In genomic region chr1:39635205-39635870, GRCh38 we compare ENCODE assay signal across 18 cellular contexts. TPM values are rescaled to one million over a fixed set of nuclear protein-coding genes. Genes with fewer than 3 reads are reported as not detected.
DNase-seq lines count a peak whose midpoint lies in the region; ATAC-seq, FAIRE-seq and TF ChIP-seq lines count a peak whose summit lies in the region.
"Had no signal": no experiment of that assay in that cellular context is flagged by ENCODE, and none has a peak within 500 bp of the region (broad histone marks: within the 10 kb centered on the region; RNA-seq: fewer than 3 reads in every experiment).

No MANE protein-coding gene starts in this region.

- intact Hi-C loops in adrenal gland (cut with DNase I) (no loop called here), pancreas (cut with DNase I) (no loop called here), upper lobe of right lung (cut with DNase I) (no loop called here)

- H3K36me3 ChIP-seq in adrenal gland (replicated peaks in 1 of 2) (peaks cover 0 to 12% of the 10 kb centered on the region in 2 donors), pancreas (peaks cover 0 to 13% (median 10%) of the 10 kb centered on the region in 3 donors), upper lobe of right lung (peaks cover 9% of the 10 kb centered on the region), Karpas-422 (ENCODE audit: insufficient read depth, low read length) (no peaks in the 10 kb centered on the region)

- H3K27me3 ChIP-seq in adrenal gland, result no peaks in the 10 kb centered on the region
- no peaks in the 10 kb centered on the region for H3K27me3 ChIP-seq in pancreas
- H3K27me3 ChIP-seq in upper lobe of right lung, result no peaks in the 10 kb centered on the region
- no peaks in the 10 kb centered on the region for H3K27me3 ChIP-seq in Karpas-422 (ENCODE audit: low read length)

- POLR2A ChIA-PET in GM10248 (lab: Yijun Ruan, JAX), result no interaction called here

- no peak for TF ChIP-seq CTCF in adrenal gland (IDR thresholded peaks at IDR 0.05)
- TF ChIP-seq CTCF in glutamatergic neuron (IDR thresholded peaks at IDR 0.05; ENCODE audit: partially characterized antibody, unreplicated experiment), result no peak
- no peak for TF ChIP-seq CTCF in pancreas (IDR thresholded peaks at IDR 0.05)
- no peak for TF ChIP-seq CTCF in upper lobe of right lung (IDR thresholded peaks at IDR 0.05)
- TF ChIP-seq CTCF in GM10248 (IDR thresholded peaks at IDR 0.05; ENCODE audit: control extremely low read depth, extremely low read depth, low read depth, missing control alignments), result no peak

- H3K4me1 ChIP-seq in adrenal gland (replicated peaks in 1 of 2), result no peaks in the 10 kb centered on the region
- peaks cover 0 to 24% (median 14%) of the 10 kb centered on the region in 3 donors for H3K4me1 ChIP-seq in pancreas
- H3K4me1 ChIP-seq in upper lobe of right lung, result no peaks in the 10 kb centered on the region
- H3K4me1 ChIP-seq in Karpas-422 (ENCODE audit: low read length), result no peaks in the 10 kb centered on the region

- peak overlapping the region; percentile 36 for H3K27ac Mint-ChIP-seq in glutamatergic neuron (ENCODE audit: unreplicated experiment)
- H3K27ac Mint-ChIP-seq: endodermal cell had no signal

- CTCF ChIA-PET in GM10248 (lab: Yijun Ruan, JAX), result interaction anchor here (0.6 to 5.5 kb wide), 9 partner anchors 9 to 34 kb away, joined by 3 to 44 read pairs (median 5); no protein-coding TSS in a partner anchor

- H3K4me2 ChIP-seq in Karpas-422 (ENCODE audit: low read depth, low read length, poor library complexity, severe bottlenecking), result no peak overlapping the region

- H3K4me1 Mint-ChIP-seq in glutamatergic neuron (ENCODE audit: low read depth, unreplicated experiment), result peaks cover 27% of the 10 kb centered on the region

- H3K27me3 Mint-ChIP-seq in glutamatergic neuron (ENCODE audit: unreplicated experiment), result peaks cover 18% of the 10 kb centered on the region

- ATAC-seq in pancreas (peak; percentile 13 to 40 (median 20)), upper lobe of right lung (no peak), HG02885 (IDR thresholded peaks at IDR 0.05; ENCODE audit: poor library complexity, unreplicated experiment) (no peak)
- ATAC-seq: left colon had no signal

- H3K36me3 Mint-ChIP-seq in glutamatergic neuron (ENCODE audit: unreplicated experiment), result peaks cover 3% of the 10 kb centered on the region

- H3K9ac ChIP-seq in Karpas-422 (ENCODE audit: low read length), result no peak overlapping the region

- H4K20me1 ChIP-seq in Karpas-422 (ENCODE audit: insufficient read depth, low read depth, low read length), result no peaks in the 10 kb centered on the region

- H3K27ac ChIP-seq in adrenal gland, result peak overlapping the region in 3 of 5 donors; percentile 48 to 90 (median 55)
- H3K27ac ChIP-seq in pancreas, result peak overlapping the region; percentile 49 to 89 (median 62)
- H3K27ac ChIP-seq in upper lobe of right lung, result peak overlapping the region; percentile 60
- no peak overlapping the region for H3K27ac ChIP-seq in Karpas-422 (ENCODE audit: low read length)
- H3K27ac ChIP-seq: C4-2B had no signal

- H3K4me3 ChIP-seq in adrenal gland (peak overlapping the region in 1 of 4 donors; percentile 2), pancreas (peak overlapping the region in 2 of 4 donors; percentile 75 to 79), upper lobe of right lung (peak overlapping the region; percentile 61), Karpas-422 (ENCODE audit: low read length) (no peak overlapping the region)

- no peaks in the 10 kb centered on the region for H3K79me2 ChIP-seq in Karpas-422 (ENCODE audit: low read length)

- 63 to 72% (median 67%) methylated on average over 12 of the region's 12 CpGs for WGBS in adrenal gland, 4 donors
- 35 to 38% methylated on average over 12 of the region's 12 CpGs for WGBS in pancreas, 2 donors

- no peaks in the 10 kb centered on the region for H3K9me2 ChIP-seq in Karpas-422 (replicated peaks; ENCODE audit: insufficient read depth, low read length)

- DNase-seq in adrenal gland (peak in 2 of 7 donors; percentile 27 to 65), glutamatergic neuron (no peak), pancreas (peak in 3 of 6 donors; percentile 62 to 73 (median 68)), upper lobe of right lung (no peak), Karpas-422 (no peak), GM10248 (ENCODE audit: extremely low spot score) (no peak)
- DNase-seq: activated CD4-positive, CD25-positive, alpha-beta regulatory T cell; endodermal cell; head of caudate nucleus; left colon; NCI-H2029; T-helper 1 cell had no signal

- peaks cover 4% of the 10 kb centered on the region for H3K9me3 Mint-ChIP-seq in glutamatergic neuron (ENCODE audit: unreplicated experiment)
- H3K9me3 Mint-ChIP-seq: endodermal cell had no signal

- H3K9me3 ChIP-seq in adrenal gland (replicated peaks in 1 of 3), result no peaks in the 10 kb centered on the region
- H3K9me3 ChIP-seq in pancreas, result no peaks in the 10 kb centered on the region
- H3K9me3 ChIP-seq in upper lobe of right lung, result no peaks in the 10 kb centered on the region
- no peaks in the 10 kb centered on the region for H3K9me3 ChIP-seq in Karpas-422 (ENCODE audit: low read length)

- H3K4me3 Mint-ChIP-seq in glutamatergic neuron (ENCODE audit: unreplicated experiment), result peak overlapping the region; percentile 60
- H3K4me3 Mint-ChIP-seq: endodermal cell had no signal

- no peak overlapping the region for H2AFZ ChIP-seq in Karpas-422 (ENCODE audit: low read length)

- TF ChIP-seq POLR2A in adrenal gland (IDR thresholded peaks at IDR 0.05), result no peak

- FAIRE-seq in pancreas (lab: Jason Lieb, UNC), result no peak
- FAIRE-seq: bronchial epithelial cell had no signal

RNA-seq across cellular contexts. Expression of gene HEYL, which starts 4.1 kb away (rescaled TPM):
- total RNA-seq in adrenal gland, result 10 to 100 TPM in 7 of 8 donors, 1 to 10 TPM in 1; 8.4 to 27.7 (median 15.2) TPM
- 10 to 100 TPM in 1 of 3 donors, 1 to 10 TPM in 2; 7.4 to 18.2 (median 8.1) TPM for polyA plus RNA-seq in adrenal gland
- total RNA-seq in glutamatergic neuron (ENCODE audit: unreplicated experiment), result 9.0 TPM
- total RNA-seq in pancreas, result 10 to 100 TPM; 22.9 to 34.6 (median 32.3) TPM
- polyA plus RNA-seq in pancreas, result 10 to 100 TPM; 12.0 to 19.3 TPM
- total RNA-seq in upper lobe of right lung, result 17.7 TPM
- not detected in 2 replicates for total RNA-seq in Karpas-422 (2014; rRNA removed; shearing (Covaris generic); ENCODE audit: low replicate concordance)
- total RNA-seq: bronchial epithelial cell, HT1080, MCF 10A, RPMI7951 had no signal

RNA-seq across cellular contexts. Expression of gene NT5C1A, which starts 36.6 kb away (rescaled TPM):
- total RNA-seq in adrenal gland (1 to 10 TPM in 4 of 8 donors, under 1 TPM in 3, not detected in 1; 0.43 to 7.8 (median 2.3) TPM), glutamatergic neuron (ENCODE audit: unreplicated experiment) (not detected), pancreas (1 to 10 TPM in 4 of 6 donors, under 1 TPM in 2; 0.56 to 4.5 (median 2.3) TPM), upper lobe of right lung (0.49 TPM)
- polyA plus RNA-seq in adrenal gland (1 to 10 TPM in 1 of 3 donors, under 1 TPM in 2; 0.17 to 1.0 (median 0.97) TPM), pancreas (under 1 TPM; 0.07 to 0.34 TPM)
- 0.52 and 0.61 TPM in 2 replicates for total RNA-seq in Karpas-422 (2014; rRNA removed; shearing (Covaris generic); ENCODE audit: low replicate concordance)
- total RNA-seq: bronchial epithelial cell, endodermal cell, HT1080, left colon, MCF 10A, RPMI7951 had no signal

RNA-seq across cellular contexts. Expression of gene HPCAL4, which starts 55.9 kb away (rescaled TPM):
- total RNA-seq in adrenal gland (1 to 10 TPM in 3 of 8 donors, under 1 TPM in 1, not detected in 4; 0.42 to 6.4 (median 3.4) TPM), glutamatergic neuron (ENCODE audit: unreplicated experiment) (not detected), pancreas (1 to 10 TPM in 4 of 6 donors, under 1 TPM in 2; 0.15 to 7.8 (median 1.9) TPM), upper lobe of right lung (0.09 TPM)
- polyA plus RNA-seq in adrenal gland (1 to 10 TPM; 1.1 to 9.9 (median 3.9) TPM), pancreas (under 1 TPM; 0.61 to 0.76 TPM)
- total RNA-seq in Karpas-422 (2014; rRNA removed; shearing (Covaris generic); ENCODE audit: low replicate concordance), result 0.15 TPM in 1 of 2 replicates, not detected in the other
- total RNA-seq: endodermal cell, HT1080, MCF 10A had no signal

RNA-seq across cellular contexts. Expression of gene PABPC4, which starts 58.7 kb away (rescaled TPM):
- total RNA-seq in adrenal gland (100 to 1,000 TPM; 108 to 354 (median 200) TPM), glutamatergic neuron (ENCODE audit: unreplicated experiment) (131 TPM), pancreas (100 to 1,000 TPM; 322 to 675 (median 563) TPM), upper lobe of right lung (199 TPM)
- polyA plus RNA-seq in adrenal gland (100 to 1,000 TPM; 285 to 347 (median 290) TPM), pancreas (100 to 1,000 TPM; 166 to 263 TPM)
- total RNA-seq in Karpas-422 (2014; rRNA removed; shearing (Covaris generic); ENCODE audit: low replicate concordance), result 128 and 180 TPM in 2 replicates

Comparison
In these comparisons a context has a peak if more than half of its experiments do, and no peak if none do; other contexts are left out.
1. ATAC-seq: peak in pancreas (4 of 4); none in upper lobe of right lung (single experiment) and HG02885 (single experiment).